In genomic region chr16:10629592-10629963, GRCh38 we compare ENCODE assay signal across 1 cellular context.
A peak's percentile ranks its signal among the peaks of the same experiment; 100 is the strongest.
TF ChIP-seq lines count a peak whose summit lies in the region.

No MANE protein-coding gene starts in this region.

TF ChIP-seq in H1, 55 proteins besides CTCF, POLR2A, EP300 and RAD21 (continued from another document):
- TF ChIP-seq ATF3 (IDR thresholded peaks at IDR 0.05; ENCODE audit: insufficient read depth, low read depth, low read length) (no peak), YY1 (IDR thresholded peaks at IDR 0.05; ENCODE audit: low read depth, low read length) (0 out of 2 replicates have a peak, but pooled peaks have one; percentile 49), BRCA1 (IDR thresholded peaks at IDR 0.05; ENCODE audit: low read depth, low read length) (no peak), EGR1 (IDR thresholded peaks at IDR 0.05; ENCODE audit: borderline replicate concordance, low read depth, low read length) (no peak)
